Comparison of ENCODE assay signal across 1 cellular context in the genomic region with DNA sequence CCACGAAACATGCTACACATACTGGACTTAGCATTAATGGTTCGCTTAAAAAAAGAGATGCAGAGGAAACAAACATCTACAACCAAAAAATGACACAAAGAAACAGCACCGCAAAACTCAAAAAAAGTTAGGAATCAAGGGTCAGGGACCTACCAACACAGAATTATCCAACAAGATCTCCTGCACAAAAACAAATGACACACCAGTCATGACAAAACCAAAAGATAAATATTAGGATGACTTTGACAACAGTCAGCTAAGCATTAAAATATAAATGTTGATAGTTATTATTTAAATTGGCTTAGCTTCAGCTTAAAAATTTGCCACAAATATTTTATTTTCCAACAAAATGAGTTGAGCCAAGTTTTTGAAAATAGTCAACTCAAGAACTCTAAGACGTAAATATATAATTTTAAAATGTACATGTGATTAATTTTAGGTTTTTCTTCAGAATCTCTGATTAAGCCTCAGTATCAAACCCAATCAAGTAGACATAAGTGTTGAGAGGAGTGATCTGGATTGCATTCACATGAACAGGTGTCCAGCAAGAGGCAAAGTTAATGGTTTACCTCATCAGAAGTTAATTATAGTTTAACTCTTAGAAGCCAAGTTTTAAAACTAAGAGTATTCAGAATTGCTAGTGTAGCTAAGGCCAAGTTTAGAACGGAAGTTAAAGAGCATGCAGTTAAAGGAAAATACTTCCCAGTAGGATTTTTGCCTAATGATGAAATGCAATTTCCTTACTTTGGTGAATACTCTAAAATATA.
TF ChIP-seq lines count a peak whose summit lies in the region.

No MANE protein-coding gene starts in this region.

TF ChIP-seq in HepG2, 621 proteins besides CTCF, POLR2A, EP300 and RAD21 (continued from another document):
- TF ChIP-seq, protein P1, sequence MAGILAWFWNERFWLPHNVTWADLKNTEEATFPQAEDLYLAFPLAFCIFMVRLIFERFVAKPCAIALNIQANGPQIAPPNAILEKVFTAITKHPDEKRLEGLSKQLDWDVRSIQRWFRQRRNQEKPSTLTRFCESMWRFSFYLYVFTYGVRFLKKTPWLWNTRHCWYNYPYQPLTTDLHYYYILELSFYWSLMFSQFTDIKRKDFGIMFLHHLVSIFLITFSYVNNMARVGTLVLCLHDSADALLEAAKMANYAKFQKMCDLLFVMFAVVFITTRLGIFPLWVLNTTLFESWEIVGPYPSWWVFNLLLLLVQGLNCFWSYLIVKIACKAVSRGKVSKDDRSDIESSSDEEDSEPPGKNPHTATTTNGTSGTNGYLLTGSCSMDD (CRISPR knock-in tag; IDR thresholded peaks at IDR 0.05): no peak
- no peak for TF ChIP-seq MAFK (conservative IDR thresholded peaks at IDR 0.05 in 1 of 2, IDR thresholded peaks at IDR 0.05 in 1 of 2; ENCODE audit: low read length in 2 of 2)
- TF ChIP-seq ARNT (IDR thresholded peaks at IDR 0.05): no peak
- TF ChIP-seq, protein P2, sequence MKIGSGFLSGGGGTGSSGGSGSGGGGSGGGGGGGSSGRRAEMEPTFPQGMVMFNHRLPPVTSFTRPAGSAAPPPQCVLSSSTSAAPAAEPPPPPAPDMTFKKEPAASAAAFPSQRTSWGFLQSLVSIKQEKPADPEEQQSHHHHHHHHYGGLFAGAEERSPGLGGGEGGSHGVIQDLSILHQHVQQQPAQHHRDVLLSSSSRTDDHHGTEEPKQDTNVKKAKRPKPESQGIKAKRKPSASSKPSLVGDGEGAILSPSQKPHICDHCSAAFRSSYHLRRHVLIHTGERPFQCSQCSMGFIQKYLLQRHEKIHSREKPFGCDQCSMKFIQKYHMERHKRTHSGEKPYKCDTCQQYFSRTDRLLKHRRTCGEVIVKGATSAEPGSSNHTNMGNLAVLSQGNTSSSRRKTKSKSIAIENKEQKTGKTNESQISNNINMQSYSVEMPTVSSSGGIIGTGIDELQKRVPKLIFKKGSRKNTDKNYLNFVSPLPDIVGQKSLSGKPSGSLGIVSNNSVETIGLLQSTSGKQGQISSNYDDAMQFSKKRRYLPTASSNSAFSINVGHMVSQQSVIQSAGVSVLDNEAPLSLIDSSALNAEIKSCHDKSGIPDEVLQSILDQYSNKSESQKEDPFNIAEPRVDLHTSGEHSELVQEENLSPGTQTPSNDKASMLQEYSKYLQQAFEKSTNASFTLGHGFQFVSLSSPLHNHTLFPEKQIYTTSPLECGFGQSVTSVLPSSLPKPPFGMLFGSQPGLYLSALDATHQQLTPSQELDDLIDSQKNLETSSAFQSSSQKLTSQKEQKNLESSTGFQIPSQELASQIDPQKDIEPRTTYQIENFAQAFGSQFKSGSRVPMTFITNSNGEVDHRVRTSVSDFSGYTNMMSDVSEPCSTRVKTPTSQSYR (CRISPR knock-in tag; IDR thresholded peaks at IDR 0.05; ENCODE audit: borderline replicate concordance): no peak
- TF ChIP-seq MED13 (CRISPR knock-in tag; IDR thresholded peaks at IDR 0.05): no peak
- TF ChIP-seq NRL (CRISPR knock-in tag; IDR thresholded peaks at IDR 0.05; ENCODE audit: borderline replicate concordance): no peak
- TF ChIP-seq ZFP36L1 (CRISPR knock-in tag; IDR thresholded peaks at IDR 0.05): no peak
- TF ChIP-seq SPEN (CRISPR knock-in tag; IDR thresholded peaks at IDR 0.05; ENCODE audit: low read depth): no peak
- 0 out of 2 replicates have a peak, but pooled peaks have one; percentile 3 for TF ChIP-seq HMGA1 (CRISPR knock-in tag; conservative IDR thresholded peaks at IDR 0.05)
- no peak for TF ChIP-seq FOXA1 (IDR thresholded peaks at IDR 0.05)
- no peak for TF ChIP-seq FOXA1 (CRISPR knock-in tag; IDR thresholded peaks at IDR 0.05)
